In genomic region chr2:64482243-64482642, GRCh38 we compare ENCODE assay signal across 16 cellular contexts.
"Had no signal": no experiment of that assay in that cellular context is flagged by ENCODE, and none has a peak within 500 bp of the region (broad histone marks: within the 10 kb centered on the region; RNA-seq: fewer than 3 reads in every experiment).

No MANE protein-coding gene starts in this region.

- H3K27me3 ChIP-seq: esophagus muscularis mucosa, gastroesophageal sphincter, suprapubic skin, tibial nerve had no signal

- H3K27ac ChIP-seq: esophagus muscularis mucosa, gastroesophageal sphincter, parathyroid adenoma, stomach, tibial nerve had no signal

- H3K4me1 ChIP-seq: stomach had no signal

- H3K4me3 ChIP-seq: esophagus muscularis mucosa, gastroesophageal sphincter, smooth muscle cell, stomach, suprapubic skin, tibial nerve had no signal

- H3K36me3 ChIP-seq: esophagus muscularis mucosa, gastroesophageal sphincter, stomach, suprapubic skin, tibial nerve had no signal

- ATAC-seq: gastroesophageal sphincter; natural killer cell treated with Interleukin-12 subunit alpha and Interleukin-12 subunit beta and Interleukin-15 and Interleukin-18, amount 100 ng/mL, for 72 hours; sciatic nerve; stimulated activated memory B cell treated with anti-CD40 and anti-IgM and Interleukin-4, amounts not matched to agents 10 μg/mL and 1 μg/mL and 100 μg/mL, for 72 hours had no signal

- H3K9me3 ChIP-seq: esophagus muscularis mucosa, gastroesophageal sphincter, stomach, suprapubic skin, tibial nerve had no signal

- DNase-seq: activated T-cell treated with anti-CD3 and anti-CD28 coated beads, Interleukin-2, amount 50 U/mL, for 1 hour; effector memory CD4-positive, alpha-beta T cell; head of caudate nucleus; left ventricle myocardium superior; midbrain; nucleus accumbens had no signal
